ENCODE assay signal across 2 cellular contexts in the genomic region with DNA sequence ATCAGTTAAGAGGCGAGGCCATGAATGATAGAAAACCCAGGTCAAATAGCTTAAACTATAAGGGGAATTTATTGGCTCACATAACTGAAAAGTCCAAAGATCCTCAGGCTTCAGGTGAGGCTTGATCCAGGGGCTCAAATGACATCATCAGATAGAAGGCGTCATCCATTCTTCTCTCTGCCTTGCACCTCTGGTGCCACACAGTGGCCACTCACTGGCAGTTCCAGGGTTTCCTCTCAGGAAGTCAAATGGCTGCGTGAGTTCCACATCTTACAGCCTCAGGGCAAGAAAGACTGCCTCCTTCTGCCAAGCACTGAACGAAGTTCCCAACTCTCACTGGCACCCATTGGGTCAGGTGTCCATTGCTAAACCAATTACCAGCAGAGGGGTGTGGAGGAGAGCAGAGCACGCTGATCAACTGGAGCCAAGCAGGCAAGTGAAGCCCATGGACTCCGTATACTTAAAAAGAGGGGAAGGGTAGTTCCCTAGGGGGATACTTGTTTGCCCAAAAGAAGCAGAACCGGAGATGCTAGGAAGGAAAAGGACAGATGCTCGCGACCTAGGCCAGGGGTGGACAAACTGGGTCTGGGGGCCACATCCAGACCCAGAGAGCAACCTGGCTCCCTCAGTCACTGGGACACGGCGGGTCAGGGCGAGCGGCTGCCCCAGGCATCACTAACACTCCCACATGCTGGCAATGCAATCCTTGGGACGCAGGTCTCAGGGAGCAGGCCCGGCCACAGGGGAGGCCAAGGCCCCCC.
A peak's percentile ranks its signal among the peaks of the same experiment; 100 is the strongest.
TF ChIP-seq lines count a peak whose summit lies in the region.

No MANE protein-coding gene starts in this region.

TF ChIP-seq in HEK293, 187 proteins besides CTCF, POLR2A, EP300 and RAD21 (continued from another document and continues in another):
- TF ChIP-seq ZNF654 (tag by site-specific recombination; IDR thresholded peaks at IDR 0.05; ENCODE audit: low read depth) (peak; percentile 56), ZFP41 (tag by site-specific recombination; IDR thresholded peaks at IDR 0.05; ENCODE audit: borderline replicate concordance) (no peak), ZBTB17 (tag by site-specific recombination; IDR thresholded peaks at IDR 0.05) (no peak), ZNF530 (tag by site-specific recombination; IDR thresholded peaks at IDR 0.05; ENCODE audit: low read depth) (no peak), KLF10 (tag by site-specific recombination; IDR thresholded peaks at IDR 0.05) (no peak), ZNF274 (IDR thresholded peaks at IDR 0.05; ENCODE audit: low read length) (no peak), ZNF274 (tag by site-specific recombination; IDR thresholded peaks at IDR 0.05; ENCODE audit: borderline replicate concordance) (no peak), ZNF629 (tag by site-specific recombination; IDR thresholded peaks at IDR 0.05) (peak; percentile 33; the same call in 1 of the 2 replicates), ZNF121 (tag by site-specific recombination; IDR thresholded peaks at IDR 0.05) (no peak), ZNF792 (tag by site-specific recombination; IDR thresholded peaks at IDR 0.05) (no peak), TRIM28 (IDR thresholded peaks at IDR 0.05; ENCODE audit: borderline replicate concordance, low read length) (no peak), ZNF660 (tag by site-specific recombination; IDR thresholded peaks at IDR 0.05) (0 out of 2 replicates have a peak, but pooled peaks have one; percentile 37), SETDB1 (IDR thresholded peaks at IDR 0.05; ENCODE audit: insufficient read length, low read length) (peak; percentile 50), ZNF341 (tag by site-specific recombination; IDR thresholded peaks at IDR 0.05; ENCODE audit: low read depth) (no peak), ZNF670 (tag by site-specific recombination; IDR thresholded peaks at IDR 0.05; ENCODE audit: low read depth) (no peak)
- TF ChIP-seq, protein P1, sequence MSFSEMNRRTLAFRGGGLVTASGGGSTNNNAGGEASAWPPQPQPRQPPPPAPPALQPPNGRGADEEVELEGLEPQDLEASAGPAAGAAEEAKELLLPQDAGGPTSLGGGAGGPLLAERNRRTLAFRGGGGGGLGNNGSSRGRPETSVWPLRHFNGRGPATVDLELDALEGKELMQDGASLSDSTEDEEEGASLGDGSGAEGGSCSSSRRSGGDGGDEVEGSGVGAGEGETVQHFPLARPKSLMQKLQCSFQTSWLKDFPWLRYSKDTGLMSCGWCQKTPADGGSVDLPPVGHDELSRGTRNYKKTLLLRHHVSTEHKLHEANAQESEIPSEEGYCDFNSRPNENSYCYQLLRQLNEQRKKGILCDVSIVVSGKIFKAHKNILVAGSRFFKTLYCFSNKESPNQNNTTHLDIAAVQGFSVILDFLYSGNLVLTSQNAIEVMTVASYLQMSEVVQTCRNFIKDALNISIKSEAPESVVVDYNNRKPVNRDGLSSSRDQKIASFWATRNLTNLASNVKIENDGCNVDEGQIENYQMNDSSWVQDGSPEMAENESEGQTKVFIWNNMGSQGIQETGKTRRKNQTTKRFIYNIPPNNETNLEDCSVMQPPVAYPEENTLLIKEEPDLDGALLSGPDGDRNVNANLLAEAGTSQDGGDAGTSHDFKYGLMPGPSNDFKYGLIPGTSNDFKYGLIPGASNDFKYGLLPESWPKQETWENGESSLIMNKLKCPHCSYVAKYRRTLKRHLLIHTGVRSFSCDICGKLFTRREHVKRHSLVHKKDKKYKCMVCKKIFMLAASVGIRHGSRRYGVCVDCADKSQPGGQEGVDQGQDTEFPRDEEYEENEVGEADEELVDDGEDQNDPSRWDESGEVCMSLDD (tag by site-specific recombination; IDR thresholded peaks at IDR 0.05), result no peak
- TF ChIP-seq, protein P2, sequence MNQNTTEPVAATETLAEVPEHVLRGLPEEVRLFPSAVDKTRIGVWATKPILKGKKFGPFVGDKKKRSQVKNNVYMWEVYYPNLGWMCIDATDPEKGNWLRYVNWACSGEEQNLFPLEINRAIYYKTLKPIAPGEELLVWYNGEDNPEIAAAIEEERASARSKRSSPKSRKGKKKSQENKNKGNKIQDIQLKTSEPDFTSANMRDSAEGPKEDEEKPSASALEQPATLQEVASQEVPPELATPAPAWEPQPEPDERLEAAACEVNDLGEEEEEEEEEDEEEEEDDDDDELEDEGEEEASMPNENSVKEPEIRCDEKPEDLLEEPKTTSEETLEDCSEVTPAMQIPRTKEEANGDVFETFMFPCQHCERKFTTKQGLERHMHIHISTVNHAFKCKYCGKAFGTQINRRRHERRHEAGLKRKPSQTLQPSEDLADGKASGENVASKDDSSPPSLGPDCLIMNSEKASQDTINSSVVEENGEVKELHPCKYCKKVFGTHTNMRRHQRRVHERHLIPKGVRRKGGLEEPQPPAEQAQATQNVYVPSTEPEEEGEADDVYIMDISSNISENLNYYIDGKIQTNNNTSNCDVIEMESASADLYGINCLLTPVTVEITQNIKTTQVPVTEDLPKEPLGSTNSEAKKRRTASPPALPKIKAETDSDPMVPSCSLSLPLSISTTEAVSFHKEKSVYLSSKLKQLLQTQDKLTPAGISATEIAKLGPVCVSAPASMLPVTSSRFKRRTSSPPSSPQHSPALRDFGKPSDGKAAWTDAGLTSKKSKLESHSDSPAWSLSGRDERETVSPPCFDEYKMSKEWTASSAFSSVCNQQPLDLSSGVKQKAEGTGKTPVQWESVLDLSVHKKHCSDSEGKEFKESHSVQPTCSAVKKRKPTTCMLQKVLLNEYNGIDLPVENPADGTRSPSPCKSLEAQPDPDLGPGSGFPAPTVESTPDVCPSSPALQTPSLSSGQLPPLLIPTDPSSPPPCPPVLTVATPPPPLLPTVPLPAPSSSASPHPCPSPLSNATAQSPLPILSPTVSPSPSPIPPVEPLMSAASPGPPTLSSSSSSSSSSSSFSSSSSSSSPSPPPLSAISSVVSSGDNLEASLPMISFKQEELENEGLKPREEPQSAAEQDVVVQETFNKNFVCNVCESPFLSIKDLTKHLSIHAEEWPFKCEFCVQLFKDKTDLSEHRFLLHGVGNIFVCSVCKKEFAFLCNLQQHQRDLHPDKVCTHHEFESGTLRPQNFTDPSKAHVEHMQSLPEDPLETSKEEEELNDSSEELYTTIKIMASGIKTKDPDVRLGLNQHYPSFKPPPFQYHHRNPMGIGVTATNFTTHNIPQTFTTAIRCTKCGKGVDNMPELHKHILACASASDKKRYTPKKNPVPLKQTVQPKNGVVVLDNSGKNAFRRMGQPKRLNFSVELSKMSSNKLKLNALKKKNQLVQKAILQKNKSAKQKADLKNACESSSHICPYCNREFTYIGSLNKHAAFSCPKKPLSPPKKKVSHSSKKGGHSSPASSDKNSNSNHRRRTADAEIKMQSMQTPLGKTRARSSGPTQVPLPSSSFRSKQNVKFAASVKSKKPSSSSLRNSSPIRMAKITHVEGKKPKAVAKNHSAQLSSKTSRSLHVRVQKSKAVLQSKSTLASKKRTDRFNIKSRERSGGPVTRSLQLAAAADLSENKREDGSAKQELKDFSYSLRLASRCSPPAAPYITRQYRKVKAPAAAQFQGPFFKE (tag by site-specific recombination; IDR thresholded peaks at IDR 0.05; ENCODE audit: borderline replicate concordance), result no peak
- TF ChIP-seq, protein P3, sequence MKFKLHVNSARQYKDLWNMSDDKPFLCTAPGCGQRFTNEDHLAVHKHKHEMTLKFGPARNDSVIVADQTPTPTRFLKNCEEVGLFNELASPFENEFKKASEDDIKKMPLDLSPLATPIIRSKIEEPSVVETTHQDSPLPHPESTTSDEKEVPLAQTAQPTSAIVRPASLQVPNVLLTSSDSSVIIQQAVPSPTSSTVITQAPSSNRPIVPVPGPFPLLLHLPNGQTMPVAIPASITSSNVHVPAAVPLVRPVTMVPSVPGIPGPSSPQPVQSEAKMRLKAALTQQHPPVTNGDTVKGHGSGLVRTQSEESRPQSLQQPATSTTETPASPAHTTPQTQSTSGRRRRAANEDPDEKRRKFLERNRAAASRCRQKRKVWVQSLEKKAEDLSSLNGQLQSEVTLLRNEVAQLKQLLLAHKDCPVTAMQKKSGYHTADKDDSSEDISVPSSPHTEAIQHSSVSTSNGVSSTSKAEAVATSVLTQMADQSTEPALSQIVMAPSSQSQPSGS (tag by site-specific recombination; IDR thresholded peaks at IDR 0.05; ENCODE audit: low read depth), result peak; percentile 93

TF ChIP-seq in WTC11, 78 proteins besides CTCF, POLR2A, EP300 and RAD21 (continued from another document):
- TF ChIP-seq ZNF396 (CRISPR knock-in tag; IDR thresholded peaks at IDR 0.05; ENCODE audit: borderline replicate concordance) (0 out of 2 replicates have a peak, but pooled peaks have one; percentile 18), EMX1 (CRISPR knock-in tag; IDR thresholded peaks at IDR 0.05) (no peak), RELA (CRISPR knock-in tag; IDR thresholded peaks at IDR 0.05; ENCODE audit: borderline replicate concordance) (no peak), NFYB (CRISPR knock-in tag; conservative IDR thresholded peaks at IDR 0.05; ENCODE audit: low read depth) (0 out of 2 replicates have a peak, but pooled peaks have one; percentile 18), ATF1 (CRISPR knock-in tag; IDR thresholded peaks at IDR 0.05) (no peak), GTF2I (CRISPR knock-in tag; conservative IDR thresholded peaks at IDR 0.05) (peak; percentile 97)
- TF ChIP-seq, protein P4, sequence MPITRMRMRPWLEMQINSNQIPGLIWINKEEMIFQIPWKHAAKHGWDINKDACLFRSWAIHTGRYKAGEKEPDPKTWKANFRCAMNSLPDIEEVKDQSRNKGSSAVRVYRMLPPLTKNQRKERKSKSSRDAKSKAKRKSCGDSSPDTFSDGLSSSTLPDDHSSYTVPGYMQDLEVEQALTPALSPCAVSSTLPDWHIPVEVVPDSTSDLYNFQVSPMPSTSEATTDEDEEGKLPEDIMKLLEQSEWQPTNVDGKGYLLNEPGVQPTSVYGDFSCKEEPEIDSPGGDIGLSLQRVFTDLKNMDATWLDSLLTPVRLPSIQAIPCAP (CRISPR knock-in tag; IDR thresholded peaks at IDR 0.05), result no peak
- TF ChIP-seq, protein P5, sequence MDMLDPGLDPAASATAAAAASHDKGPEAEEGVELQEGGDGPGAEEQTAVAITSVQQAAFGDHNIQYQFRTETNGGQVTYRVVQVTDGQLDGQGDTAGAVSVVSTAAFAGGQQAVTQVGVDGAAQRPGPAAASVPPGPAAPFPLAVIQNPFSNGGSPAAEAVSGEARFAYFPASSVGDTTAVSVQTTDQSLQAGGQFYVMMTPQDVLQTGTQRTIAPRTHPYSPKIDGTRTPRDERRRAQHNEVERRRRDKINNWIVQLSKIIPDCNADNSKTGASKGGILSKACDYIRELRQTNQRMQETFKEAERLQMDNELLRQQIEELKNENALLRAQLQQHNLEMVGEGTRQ (CRISPR knock-in tag; IDR thresholded peaks at IDR 0.05), result no peak
- TF ChIP-seq, protein P6, sequence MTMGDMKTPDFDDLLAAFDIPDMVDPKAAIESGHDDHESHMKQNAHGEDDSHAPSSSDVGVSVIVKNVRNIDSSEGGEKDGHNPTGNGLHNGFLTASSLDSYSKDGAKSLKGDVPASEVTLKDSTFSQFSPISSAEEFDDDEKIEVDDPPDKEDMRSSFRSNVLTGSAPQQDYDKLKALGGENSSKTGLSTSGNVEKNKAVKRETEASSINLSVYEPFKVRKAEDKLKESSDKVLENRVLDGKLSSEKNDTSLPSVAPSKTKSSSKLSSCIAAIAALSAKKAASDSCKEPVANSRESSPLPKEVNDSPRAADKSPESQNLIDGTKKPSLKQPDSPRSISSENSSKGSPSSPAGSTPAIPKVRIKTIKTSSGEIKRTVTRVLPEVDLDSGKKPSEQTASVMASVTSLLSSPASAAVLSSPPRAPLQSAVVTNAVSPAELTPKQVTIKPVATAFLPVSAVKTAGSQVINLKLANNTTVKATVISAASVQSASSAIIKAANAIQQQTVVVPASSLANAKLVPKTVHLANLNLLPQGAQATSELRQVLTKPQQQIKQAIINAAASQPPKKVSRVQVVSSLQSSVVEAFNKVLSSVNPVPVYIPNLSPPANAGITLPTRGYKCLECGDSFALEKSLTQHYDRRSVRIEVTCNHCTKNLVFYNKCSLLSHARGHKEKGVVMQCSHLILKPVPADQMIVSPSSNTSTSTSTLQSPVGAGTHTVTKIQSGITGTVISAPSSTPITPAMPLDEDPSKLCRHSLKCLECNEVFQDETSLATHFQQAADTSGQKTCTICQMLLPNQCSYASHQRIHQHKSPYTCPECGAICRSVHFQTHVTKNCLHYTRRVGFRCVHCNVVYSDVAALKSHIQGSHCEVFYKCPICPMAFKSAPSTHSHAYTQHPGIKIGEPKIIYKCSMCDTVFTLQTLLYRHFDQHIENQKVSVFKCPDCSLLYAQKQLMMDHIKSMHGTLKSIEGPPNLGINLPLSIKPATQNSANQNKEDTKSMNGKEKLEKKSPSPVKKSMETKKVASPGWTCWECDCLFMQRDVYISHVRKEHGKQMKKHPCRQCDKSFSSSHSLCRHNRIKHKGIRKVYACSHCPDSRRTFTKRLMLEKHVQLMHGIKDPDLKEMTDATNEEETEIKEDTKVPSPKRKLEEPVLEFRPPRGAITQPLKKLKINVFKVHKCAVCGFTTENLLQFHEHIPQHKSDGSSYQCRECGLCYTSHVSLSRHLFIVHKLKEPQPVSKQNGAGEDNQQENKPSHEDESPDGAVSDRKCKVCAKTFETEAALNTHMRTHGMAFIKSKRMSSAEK (CRISPR knock-in tag; IDR thresholded peaks at IDR 0.05; ENCODE audit: borderline replicate concordance), result no peak
- TF ChIP-seq, protein P7, sequence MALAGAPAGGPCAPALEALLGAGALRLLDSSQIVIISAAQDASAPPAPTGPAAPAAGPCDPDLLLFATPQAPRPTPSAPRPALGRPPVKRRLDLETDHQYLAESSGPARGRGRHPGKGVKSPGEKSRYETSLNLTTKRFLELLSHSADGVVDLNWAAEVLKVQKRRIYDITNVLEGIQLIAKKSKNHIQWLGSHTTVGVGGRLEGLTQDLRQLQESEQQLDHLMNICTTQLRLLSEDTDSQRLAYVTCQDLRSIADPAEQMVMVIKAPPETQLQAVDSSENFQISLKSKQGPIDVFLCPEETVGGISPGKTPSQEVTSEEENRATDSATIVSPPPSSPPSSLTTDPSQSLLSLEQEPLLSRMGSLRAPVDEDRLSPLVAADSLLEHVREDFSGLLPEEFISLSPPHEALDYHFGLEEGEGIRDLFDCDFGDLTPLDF (CRISPR knock-in tag; IDR thresholded peaks at IDR 0.05), result no peak
- TF ChIP-seq, protein P8, sequence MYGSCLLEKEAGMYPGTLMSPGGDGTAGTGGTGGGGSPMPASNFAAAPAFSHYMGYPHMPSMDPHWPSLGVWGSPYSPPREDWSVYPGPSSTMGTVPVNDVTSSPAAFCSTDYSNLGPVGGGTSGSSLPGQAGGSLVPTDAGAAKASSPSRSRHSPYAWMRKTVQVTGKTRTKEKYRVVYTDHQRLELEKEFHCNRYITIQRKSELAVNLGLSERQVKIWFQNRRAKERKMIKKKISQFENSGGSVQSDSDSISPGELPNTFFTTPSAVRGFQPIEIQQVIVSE (CRISPR knock-in tag; IDR thresholded peaks at IDR 0.05; ENCODE audit: borderline replicate concordance), result no peak
